Comparison of ENCODE assay signal across 8 cellular contexts in the genomic region with DNA sequence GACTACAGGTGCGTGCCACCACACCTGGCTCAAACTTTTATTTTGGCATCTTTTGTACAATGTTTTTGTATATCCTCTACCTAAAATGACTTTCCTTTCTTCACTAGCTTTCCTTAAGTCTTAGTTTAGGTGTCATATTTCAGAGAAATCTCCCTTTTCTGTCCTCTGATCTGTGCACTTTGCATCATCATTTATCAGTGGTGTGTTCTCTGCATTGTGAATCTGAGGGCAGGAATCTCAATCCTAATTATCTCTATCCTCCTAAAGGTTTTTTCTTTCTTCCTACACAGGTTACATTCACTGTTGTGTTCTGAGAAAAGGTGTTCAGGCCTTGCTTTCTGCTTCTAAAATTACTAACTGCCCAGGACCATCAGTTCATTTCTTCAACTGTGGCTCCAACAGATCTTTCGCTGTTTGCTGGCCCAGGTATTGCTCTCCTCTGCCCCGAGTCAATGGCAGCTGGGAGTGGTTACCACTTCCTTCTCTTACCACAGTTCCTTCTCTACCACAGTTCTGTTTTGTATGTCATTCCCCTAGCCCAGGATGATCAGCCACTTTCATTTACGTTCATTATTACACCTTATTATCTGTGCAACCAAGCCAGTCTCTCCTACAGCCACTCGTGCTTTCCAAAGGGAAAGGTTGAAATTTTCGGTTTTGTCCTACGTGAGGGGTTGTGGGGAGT. TPM values are rescaled to one million over a fixed set of nuclear protein-coding genes. Genes with fewer than 3 reads are reported as not detected.
DNase-seq lines count a peak whose midpoint lies in the region; ATAC-seq and TF ChIP-seq lines count a peak whose summit lies in the region.

No MANE protein-coding gene starts in this region.

- no peaks in the 10 kb centered on the region for H3K27me3 Mint-ChIP-seq in activated naive CD8-positive, alpha-beta T cell treated with anti-CD3 and anti-CD28 coated beads, Interleukin-2, amount 50 U/mL, for 24 hours

- no peaks in the 10 kb centered on the region for H3K9me2 ChIP-seq in OCI-LY1 (ENCODE audit: low read depth, low read length)

- POLR2A ChIA-PET in A673 (lab: Charles Lee; ENCODE audit: low non-redundant PET), result no interaction called here

- no peak for TF ChIP-seq CTCF in OCI-LY1 (IDR thresholded peaks at IDR 0.05; ENCODE audit: low read length)
- no peak for TF ChIP-seq CTCF in upper lobe of right lung (IDR thresholded peaks at IDR 0.05)
- TF ChIP-seq CTCF in A673 (conservative IDR thresholded peaks at IDR 0.05; ENCODE audit: low read depth, low read length), result no peak

- H3K9me3 ChIP-seq in OCI-LY1 (ENCODE audit: low read length) (no peaks in the 10 kb centered on the region), upper lobe of right lung (no peaks in the 10 kb centered on the region), A673 (ENCODE audit: low read depth, low read length, poor library complexity, severe bottlenecking) (no peaks in the 10 kb centered on the region)

- H3K4me1 Mint-ChIP-seq in activated naive CD8-positive, alpha-beta T cell treated with anti-CD3 and anti-CD28 coated beads, Interleukin-2, amount 50 U/mL, for 24 hours, result peaks cover 88% of the 10 kb centered on the region

- H3K79me2 ChIP-seq in OCI-LY1 (ENCODE audit: insufficient read depth, low read length), result peaks cover 86% of the 10 kb centered on the region

- peak overlapping the region; percentile 84 for H3K27ac Mint-ChIP-seq in activated naive CD8-positive, alpha-beta T cell treated with anti-CD3 and anti-CD28 coated beads, Interleukin-2, amount 50 U/mL, for 24 hours

- peak overlapping the region; percentile 72 for H3K4me3 Mint-ChIP-seq in activated naive CD8-positive, alpha-beta T cell treated with anti-CD3 and anti-CD28 coated beads, Interleukin-2, amount 50 U/mL, for 24 hours

- BruUV-seq in A673 (replicated peaks; lab: Mats Ljungman, UMichigan), result no TSS peak

- peaks cover 92% of the 10 kb centered on the region for H3K4me1 ChIP-seq in OCI-LY1 (ENCODE audit: insufficient read depth, low read length, severe bottlenecking)
- peaks cover 45% of the 10 kb centered on the region for H3K4me1 ChIP-seq in upper lobe of right lung
- no peaks in the 10 kb centered on the region for H3K4me1 ChIP-seq in A673 (ENCODE audit: insufficient read depth, low read length, poor library complexity, severe bottlenecking)

- peak overlapping the region; percentile 70 for H3K4me2 ChIP-seq in OCI-LY1 (ENCODE audit: low read length)

- H3K4me3 ChIP-seq in OCI-LY1 (ENCODE audit: low read depth, low read length, poor library complexity, severe bottlenecking) (peak overlapping the region; percentile 51), upper lobe of right lung (no peak overlapping the region), A673 (ENCODE audit: low read depth, low read length, poor library complexity, severe bottlenecking) (no peak overlapping the region)

- peak; percentile 90 for ATAC-seq in GM18861 (IDR thresholded peaks at IDR 0.05; ENCODE audit: unreplicated experiment)
- ATAC-seq in HG02798 (IDR thresholded peaks at IDR 0.05; ENCODE audit: poor library complexity, unreplicated experiment), result peak; percentile 97
- ATAC-seq in activated naive CD8-positive, alpha-beta T cell treated with anti-CD3 and anti-CD28 coated beads, Interleukin-2, amount 50 U/mL, for 24 hours, result peak; percentile 99
- ATAC-seq in upper lobe of right lung, result peak; percentile 89

- no peaks in the 10 kb centered on the region for H3F3A ChIP-seq in OCI-LY1 (ENCODE audit: insufficient read depth, low read length)

- peak overlapping the region; percentile 63 for H3K9ac ChIP-seq in OCI-LY1 (ENCODE audit: low read length)

- H2AFZ ChIP-seq in OCI-LY1 (ENCODE audit: low read length), result no peak overlapping the region

- H3K36me3 ChIP-seq in OCI-LY1 (ENCODE audit: insufficient read depth, low read length) (0 out of 2 replicates have a peak, but pooled peaks cover 4% of the 10 kb centered on the region), upper lobe of right lung (no peaks in the 10 kb centered on the region), A673 (ENCODE audit: insufficient read depth, low read length, poor library complexity, severe bottlenecking) (no peaks in the 10 kb centered on the region)

- no peaks in the 10 kb centered on the region for H3K36me3 Mint-ChIP-seq in activated naive CD8-positive, alpha-beta T cell treated with anti-CD3 and anti-CD28 coated beads, Interleukin-2, amount 50 U/mL, for 24 hours (ENCODE audit: low read depth)

- intact Hi-C loops in upper lobe of right lung (cut with DNase I), result no loop called here
- intact Hi-C loops in A673 (cut with micrococcal nuclease; ENCODE audit: unreplicated experiment), result no loop called here

- CTCF ChIA-PET in A673 (lab: Charles Lee), result no interaction called here

- peak overlapping the region; percentile 97 for H3K27ac ChIP-seq in OCI-LY1 (ENCODE audit: low read depth, low read length, poor library complexity, severe bottlenecking)
- H3K27ac ChIP-seq in upper lobe of right lung, result no peak overlapping the region
- H3K27ac ChIP-seq in A673 (ENCODE audit: low read depth, low read length, poor library complexity, severe bottlenecking), result no peak overlapping the region

- no peaks in the 10 kb centered on the region for H4K20me1 ChIP-seq in OCI-LY1 (ENCODE audit: insufficient read depth, low read length)

- no peaks in the 10 kb centered on the region for H3K9me3 Mint-ChIP-seq in activated naive CD8-positive, alpha-beta T cell treated with anti-CD3 and anti-CD28 coated beads, Interleukin-2, amount 50 U/mL, for 24 hours

- H3K27me3 ChIP-seq in OCI-LY1 (ENCODE audit: insufficient read depth, low read length), result no peaks in the 10 kb centered on the region
- no peaks in the 10 kb centered on the region for H3K27me3 ChIP-seq in upper lobe of right lung
- no peaks in the 10 kb centered on the region for H3K27me3 ChIP-seq in A673 (replicated peaks; ENCODE audit: insufficient read depth, low read depth, low read length, poor library complexity)

- peak; percentile 42 for DNase-seq in activated naive CD8-positive, alpha-beta T cell treated with anti-CD3 and anti-CD28 coated beads, Interleukin-2, amount 50 U/mL, for 24 hours
- no peak for DNase-seq in upper lobe of right lung
- DNase-seq in superior temporal gyrus (ENCODE audit: extremely low spot score), result no peak
- no peak for DNase-seq in A673 (ENCODE audit: low spot score)
- no peak for DNase-seq in NCI-H2196 (lab: John Stamatoyannopoulos, UW; ENCODE audit: unreplicated experiment)

RNA-seq across cellular contexts. Expression of a gene that starts 14.0 kb away (rescaled TPM):
- total RNA-seq in upper lobe of right lung (72.0 TPM), A673 (2021) (3.5 and 6.1 TPM in 2 replicates)

Comparison
In these comparisons a context has a peak if more than half of its experiments do, and no peak if none do; other contexts are left out.
1. RNA of a gene that starts 14.0 kb away (total RNA-seq): 72.0 TPM in upper lobe of right lung (single experiment); 3.5 to 6.1 TPM in A673; every median in the first group is over 10 times any median in the second.
2. Peak in every context shown above with its lines, with median percentiles within 50 percentile points of each other: ATAC-seq.